8 cellular contexts compared by ENCODE assay signal in genomic region chr22:22060200-22061084, GRCh38.
DNase-seq lines count a peak whose midpoint lies in the region; ATAC-seq, FAIRE-seq and TF ChIP-seq lines count a peak whose summit lies in the region.

No MANE protein-coding gene starts in this region.

- in situ Hi-C loops in HepG2 (cut with HindIII; ENCODE audit: extremely low pct_ligation_motif_present, low pct_unique_long_range_greater_than_20kb) = no loop called here

- H3K4me3 Mint-ChIP-seq in T-helper 17 cell = no peak overlapping the region

- DNase-seq in DND-41 = peak; percentile 55
- peak in 2 of 3 donors; percentile 34 to 37 for DNase-seq in T-helper 17 cell
- peak; percentile 28 for DNase-seq in bronchial epithelial cell (ENCODE audit: low read depth)
- peak; percentile 40 for DNase-seq in HepG2 (ENCODE audit: low spot score)
- DNase-seq in stimulated activated CD8-positive, alpha-beta memory T cell treated with anti-CD3 and anti-CD28 coated beads, Interleukin-4, amount 100 ng/mL, for 48 hours = peak; percentile 89

- H3K27me3 Mint-ChIP-seq in T-helper 17 cell = peaks cover 52% of the 10 kb centered on the region

- H3K4me3 ChIP-seq in DND-41 (ENCODE audit: low read depth in 1 of 2, low read length in 2 of 2) = no peak overlapping the region
- no peak overlapping the region for H3K4me3 ChIP-seq in bronchial epithelial cell (ENCODE audit: low read depth, low read length)
- H3K4me3 ChIP-seq in HepG2 (replicated peaks in 1 of 3; ENCODE audit: insufficient read depth in 1 of 3, low read depth in 2 of 3, low read length in 3 of 3) = peak overlapping the region in 1 of 3 experiments; percentile 65; a peak in 2 of 6 replicates

- H3K9ac ChIP-seq in DND-41 (ENCODE audit: low read depth, low read length) = no peak overlapping the region
- H3K9ac ChIP-seq in HepG2 (ENCODE audit: insufficient read depth, low read depth, low read length) = peak overlapping the region; percentile 3; the same call in 1 of the 2 replicates

- FAIRE-seq in bronchial epithelial cell (lab: Jason Lieb, UNC) (no peak), HepG2 (lab: Jason Lieb, UNC) (no peak)

- no peaks in the 10 kb centered on the region for H3K4me1 Mint-ChIP-seq in T-helper 17 cell

- no peaks in the 10 kb centered on the region for H3K36me3 ChIP-seq in DND-41 (ENCODE audit: insufficient read depth, low read length)
- no peaks in the 10 kb centered on the region for H3K36me3 ChIP-seq in bronchial epithelial cell (ENCODE audit: control insufficient read depth, insufficient read depth, low read length)
- H3K36me3 ChIP-seq in HepG2 (replicated peaks in 1 of 2; ENCODE audit: control insufficient read depth in 1 of 2, insufficient read depth in 2 of 2, low read length in 2 of 2) = no peaks in the 10 kb centered on the region

- H3K79me2 ChIP-seq in DND-41 (ENCODE audit: insufficient read depth, low read length) = no peaks in the 10 kb centered on the region
- H3K79me2 ChIP-seq in HepG2 (ENCODE audit: insufficient read depth, low read length) = no peaks in the 10 kb centered on the region

- no peak for TF ChIP-seq POLR2A in HepG2 (IDR thresholded peaks at IDR 0.05; ENCODE audit: insufficient read depth in 1 of 2, low read depth in 2 of 2, low read length in 2 of 2)

- CTCF ChIA-PET in HepG2 (lab: Yijun Ruan, JAX; ENCODE audit: low intra/inter-chr PET ratio, low total read pairs) = interaction anchor here (1.6 kb wide), 1 partner anchor 42 kb away, joined by 7 read pairs; no protein-coding TSS in a partner anchor

- H3K27ac ChIP-seq in DND-41 (ENCODE audit: low read length) = no peak overlapping the region
- peak overlapping the region; percentile 48 for H3K27ac ChIP-seq in HepG2 (ENCODE audit: extremely low read length, insufficient read depth, low read length)

- ATAC-seq in DND-41 (ENCODE audit: insufficient read depth, low read depth) (peak; percentile 80), HG03342 (IDR thresholded peaks at IDR 0.05; ENCODE audit: unreplicated experiment) (peak; percentile 53), T-helper 17 cell (peak; percentile 32), HepG2 (peak; percentile 93), GM18907 (IDR thresholded peaks at IDR 0.05; ENCODE audit: unreplicated experiment) (no peak), HG03196 (IDR thresholded peaks at IDR 0.05; ENCODE audit: unreplicated experiment) (no peak)

- H2AFZ ChIP-seq in DND-41 (ENCODE audit: low read depth, low read length) = no peak overlapping the region
- H2AFZ ChIP-seq in HepG2 (ENCODE audit: low read length) = no peak overlapping the region

- peaks cover 14% of the 10 kb centered on the region for H3K27me3 ChIP-seq in DND-41 (ENCODE audit: insufficient read depth, low read length, poor library complexity)
- H3K27me3 ChIP-seq in bronchial epithelial cell (ENCODE audit: control insufficient read depth, insufficient read depth, low read length) = no peaks in the 10 kb centered on the region
- peaks cover 0 to 9% of the 10 kb centered on the region in 2 experiments; a peak in 1 of 5 replicates for H3K27me3 ChIP-seq in HepG2 (ENCODE audit: control insufficient read depth in 1 of 2, insufficient read depth in 2 of 2, low read length in 2 of 2)

- WGBS in HepG2 (ENCODE audit: low lambda C conversion rate) = 21% methylated on average over 6 of the region's 11 CpGs

- H4K20me1 ChIP-seq in DND-41 (ENCODE audit: insufficient read depth, low read length) (no peaks in the 10 kb centered on the region), HepG2 (ENCODE audit: insufficient read depth, low read length) (no peaks in the 10 kb centered on the region)

- TF ChIP-seq EP300 in HepG2 (IDR thresholded peaks at IDR 0.05; ENCODE audit: low read depth in 2 of 2, low read length in 2 of 2) (no peak), HepG2 (CRISPR knock-in tag; IDR thresholded peaks at IDR 0.05; ENCODE audit: borderline replicate concordance) (no peak)

- H3K9me3 ChIP-seq in DND-41 (ENCODE audit: insufficient read depth, low read length, severe bottlenecking) (no peaks in the 10 kb centered on the region), T-helper 17 cell (ENCODE audit: control insufficient read depth, low read length, poor library complexity, severe bottlenecking) (no peaks in the 10 kb centered on the region), HepG2 (ENCODE audit: low read length) (no peaks in the 10 kb centered on the region)

- intact Hi-C loops in HepG2 (cut with micrococcal nuclease; ENCODE audit: unreplicated experiment) = loop anchor here (2.0 kb wide), 1 partner anchor 56 kb away; no protein-coding TSS in a partner anchor

- H3K4me2 ChIP-seq in DND-41 (ENCODE audit: insufficient read depth, low read length) = no peak overlapping the region
- H3K4me2 ChIP-seq in HepG2 (ENCODE audit: low read depth, low read length) = peak overlapping the region; percentile 73

- TF ChIP-seq RAD21 in HepG2 (CRISPR knock-in tag; IDR thresholded peaks at IDR 0.05) = peak; percentile 79

- H3K4me1 ChIP-seq in DND-41 (ENCODE audit: insufficient read depth, low read length) = 0 out of 2 replicates have a peak, but pooled peaks cover 6% of the 10 kb centered on the region
- peaks cover 65% of the 10 kb centered on the region for H3K4me1 ChIP-seq in HepG2 (ENCODE audit: insufficient read depth, low read length)

- BruUV-seq in HepG2 (replicated peaks; lab: Mats Ljungman, UMichigan) = no TSS peak

- POLR2A ChIA-PET in HepG2 (lab: Yijun Ruan, JAX) = interaction anchor here (0.9 to 1.4 kb wide), 3 partner anchors 23 to 50 kb away, joined by 3 read pairs; no protein-coding TSS in a partner anchor

- H3K36me3 Mint-ChIP-seq in T-helper 17 cell (ENCODE audit: low read depth) = peaks cover 2% of the 10 kb centered on the region

- TF ChIP-seq CTCF in DND-41 (IDR thresholded peaks at IDR 0.05; ENCODE audit: borderline replicate concordance, extremely low read depth, low read length, poor library complexity, severe bottlenecking) (peak; percentile 87), bronchial epithelial cell (IDR thresholded peaks at IDR 0.05; ENCODE audit: insufficient read depth, low read length, severe bottlenecking) (peak; percentile 98), HepG2 (CRISPR knock-in tag; IDR thresholded peaks at IDR 0.05) (peak; percentile 94)

- no peak overlapping the region for H3K27ac Mint-ChIP-seq in T-helper 17 cell

TF ChIP-seq in HepG2, 621 proteins besides CTCF, POLR2A, EP300 and RAD21 (continues in another document):
- TF ChIP-seq ZBTB3 (CRISPR knock-in tag; IDR thresholded peaks at IDR 0.05; ENCODE audit: borderline replicate concordance, low read depth) (no peak), THYN1 (CRISPR knock-in tag; IDR thresholded peaks at IDR 0.05; ENCODE audit: borderline replicate concordance, low read depth) (no peak), IKZF4 (CRISPR knock-in tag; IDR thresholded peaks at IDR 0.05; ENCODE audit: borderline replicate concordance, low read depth, not compliant biosample characterization) (no peak), GATAD1 (CRISPR knock-in tag; IDR thresholded peaks at IDR 0.05) (no peak), ZNF737 (CRISPR knock-in tag; IDR thresholded peaks at IDR 0.05; ENCODE audit: borderline replicate concordance) (no peak), ONECUT2 (CRISPR knock-in tag; IDR thresholded peaks at IDR 0.05) (no peak), ZBTB8A (CRISPR knock-in tag; IDR thresholded peaks at IDR 0.05; ENCODE audit: borderline replicate concordance, low read depth) (no peak), ZNF652 (CRISPR knock-in tag; IDR thresholded peaks at IDR 0.05; ENCODE audit: borderline replicate concordance, low read depth) (no peak), AHDC1 (CRISPR knock-in tag; IDR thresholded peaks at IDR 0.05; ENCODE audit: borderline replicate concordance) (no peak), ZNF543 (CRISPR knock-in tag; IDR thresholded peaks at IDR 0.05) (0 out of 2 replicates have a peak, but pooled peaks have one; percentile 21), NFYC (CRISPR knock-in tag; IDR thresholded peaks at IDR 0.05) (no peak), ZNF891 (CRISPR knock-in tag; IDR thresholded peaks at IDR 0.05) (no peak; the same call in 1 of the 2 replicates), GABPB1 (CRISPR knock-in tag; IDR thresholded peaks at IDR 0.05) (0 out of 2 replicates have a peak, but pooled peaks have one; percentile 5)

Comparison
In these comparisons a context has a peak if more than half of its experiments do, and no peak if none do; other contexts are left out.
1. ATAC-seq: peak in DND-41 (single experiment), HG03342 (single experiment), T-helper 17 cell (single experiment) and HepG2 (single experiment); none in GM18907 (single experiment) and HG03196 (single experiment).
2. DNase-seq: peak in every context shown above with its lines; median percentile 89 in stimulated activated CD8-positive, alpha-beta memory T cell treated with anti-CD3 and anti-CD28 coated beads, Interleukin-4, amount 100 ng/mL, for 48 hours; 55 in DND-41; 40 in HepG2; 36 in T-helper 17 cell; 28 in bronchial epithelial cell.
3. Peak in every context shown above with its lines, with median percentiles within 50 percentile points of each other: CTCF ChIP-seq.